ENCODE assay signal across 1 cellular context in genomic region chr17:14308965-14309879, GRCh38.
TF ChIP-seq lines count a peak whose summit lies in the region.

No MANE protein-coding gene starts in this region.

TF ChIP-seq in K562, 482 proteins besides CTCF, POLR2A, EP300 and RAD21 (continued from another document and continues in another):
- TF ChIP-seq, protein P1, sequence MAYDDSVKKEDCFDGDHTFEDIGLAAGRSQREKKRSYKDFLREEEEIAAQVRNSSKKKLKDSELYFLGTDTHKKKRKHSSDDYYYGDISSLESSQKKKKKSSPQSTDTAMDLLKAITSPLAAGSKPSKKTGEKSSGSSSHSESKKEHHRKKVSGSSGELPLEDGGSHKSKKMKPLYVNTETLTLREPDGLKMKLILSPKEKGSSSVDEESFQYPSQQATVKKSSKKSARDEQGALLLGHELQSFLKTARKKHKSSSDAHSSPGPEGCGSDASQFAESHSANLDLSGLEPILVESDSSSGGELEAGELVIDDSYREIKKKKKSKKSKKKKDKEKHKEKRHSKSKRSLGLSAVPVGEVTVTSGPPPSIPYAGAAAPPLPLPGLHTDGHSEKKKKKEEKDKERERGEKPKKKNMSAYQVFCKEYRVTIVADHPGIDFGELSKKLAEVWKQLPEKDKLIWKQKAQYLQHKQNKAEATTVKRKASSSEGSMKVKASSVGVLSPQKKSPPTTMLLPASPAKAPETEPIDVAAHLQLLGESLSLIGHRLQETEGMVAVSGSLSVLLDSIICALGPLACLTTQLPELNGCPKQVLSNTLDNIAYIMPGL (CRISPR knock-in tag; IDR thresholded peaks at IDR 0.05), result no peak
- peak; percentile 46; the same call in 1 of the 2 replicates for TF ChIP-seq NCOR1 (IDR thresholded peaks at IDR 0.05)
- TF ChIP-seq BRD4 (IDR thresholded peaks at IDR 0.05), result no peak
- TF ChIP-seq SNAPC5 (CRISPR knock-in tag; IDR thresholded peaks at IDR 0.05), result no peak
- TF ChIP-seq ZNF707 (CRISPR knock-in tag; conservative IDR thresholded peaks at IDR 0.05), result no peak
- no peak for TF ChIP-seq CBX3 (IDR thresholded peaks at IDR 0.05; ENCODE audit: borderline replicate concordance in 1 of 2, low read length in 2 of 2)
- no peak for TF ChIP-seq ZSCAN32 (CRISPR knock-in tag; IDR thresholded peaks at IDR 0.05)
- no peak for TF ChIP-seq LCOR (CRISPR knock-in tag; IDR thresholded peaks at IDR 0.05)
- TF ChIP-seq EP400 (IDR thresholded peaks at IDR 0.05), result peak; percentile 97
- TF ChIP-seq CAMTA2 (CRISPR knock-in tag; conservative IDR thresholded peaks at IDR 0.05), result no peak
- TF ChIP-seq ZNF133 (CRISPR knock-in tag; IDR thresholded peaks at IDR 0.05), result no peak
- TF ChIP-seq ARHGAP35 (IDR thresholded peaks at IDR 0.05; ENCODE audit: partially characterized antibody), result no peak
- no peak for TF ChIP-seq CHD4 (IDR thresholded peaks at IDR 0.05; ENCODE audit: insufficient read depth, insufficient replicate concordance, low read depth, low read length, poor library complexity, severe bottlenecking)
- no peak for TF ChIP-seq RHOXF2B (CRISPR knock-in tag; conservative IDR thresholded peaks at IDR 0.05)
- TF ChIP-seq MYC (IDR thresholded peaks at IDR 0.05; ENCODE audit: low read depth, low read length), result peak; percentile 80; the same call in 1 of the 2 replicates
- TF ChIP-seq MYC (CRISPR knock-in tag; IDR thresholded peaks at IDR 0.05; ENCODE audit: borderline replicate concordance, low read depth), result peak; percentile 47; the same call in 1 of the 2 replicates
- no peak for TF ChIP-seq ZNF140 (CRISPR knock-in tag; IDR thresholded peaks at IDR 0.05)
- peak; percentile 22 for TF ChIP-seq POLR2B (IDR thresholded peaks at IDR 0.05; ENCODE audit: low read depth, partially characterized antibody)
- TF ChIP-seq, protein P2, sequence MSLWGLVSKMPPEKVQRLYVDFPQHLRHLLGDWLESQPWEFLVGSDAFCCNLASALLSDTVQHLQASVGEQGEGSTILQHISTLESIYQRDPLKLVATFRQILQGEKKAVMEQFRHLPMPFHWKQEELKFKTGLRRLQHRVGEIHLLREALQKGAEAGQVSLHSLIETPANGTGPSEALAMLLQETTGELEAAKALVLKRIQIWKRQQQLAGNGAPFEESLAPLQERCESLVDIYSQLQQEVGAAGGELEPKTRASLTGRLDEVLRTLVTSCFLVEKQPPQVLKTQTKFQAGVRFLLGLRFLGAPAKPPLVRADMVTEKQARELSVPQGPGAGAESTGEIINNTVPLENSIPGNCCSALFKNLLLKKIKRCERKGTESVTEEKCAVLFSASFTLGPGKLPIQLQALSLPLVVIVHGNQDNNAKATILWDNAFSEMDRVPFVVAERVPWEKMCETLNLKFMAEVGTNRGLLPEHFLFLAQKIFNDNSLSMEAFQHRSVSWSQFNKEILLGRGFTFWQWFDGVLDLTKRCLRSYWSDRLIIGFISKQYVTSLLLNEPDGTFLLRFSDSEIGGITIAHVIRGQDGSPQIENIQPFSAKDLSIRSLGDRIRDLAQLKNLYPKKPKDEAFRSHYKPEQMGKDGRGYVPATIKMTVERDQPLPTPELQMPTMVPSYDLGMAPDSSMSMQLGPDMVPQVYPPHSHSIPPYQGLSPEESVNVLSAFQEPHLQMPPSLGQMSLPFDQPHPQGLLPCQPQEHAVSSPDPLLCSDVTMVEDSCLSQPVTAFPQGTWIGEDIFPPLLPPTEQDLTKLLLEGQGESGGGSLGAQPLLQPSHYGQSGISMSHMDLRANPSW (CRISPR knock-in tag; IDR thresholded peaks at IDR 0.05), result no peak
- peak; percentile 24; the same call in 1 of the 2 replicates for TF ChIP-seq GATAD2B (IDR thresholded peaks at IDR 0.05; ENCODE audit: borderline replicate concordance)
- TF ChIP-seq ELK1 (CRISPR knock-in tag; IDR thresholded peaks at IDR 0.05), result no peak
- TF ChIP-seq GTF2A2 (tag; IDR thresholded peaks at IDR 0.05), result no peak
- TF ChIP-seq ILK (tag; IDR thresholded peaks at IDR 0.05; ENCODE audit: borderline replicate concordance, low read depth), result no peak
- no peak for TF ChIP-seq POLR3G (IDR thresholded peaks at IDR 0.05; ENCODE audit: extremely low read depth, insufficient read length, insufficient replicate concordance)
- TF ChIP-seq E4F1 (CRISPR knock-in tag; IDR thresholded peaks at IDR 0.05; ENCODE audit: borderline replicate concordance), result no peak
- TF ChIP-seq HNRNPL (IDR thresholded peaks at IDR 0.05; ENCODE audit: low read depth, low read length), result peak; percentile 47; the same call in 1 of the 2 replicates
- TF ChIP-seq FOXP4 (CRISPR knock-in tag; IDR thresholded peaks at IDR 0.05; ENCODE audit: borderline replicate concordance), result no peak
- TF ChIP-seq KAT8 (IDR thresholded peaks at IDR 0.05; ENCODE audit: low read depth), result no peak
- TF ChIP-seq STAT5B (CRISPR knock-in tag; IDR thresholded peaks at IDR 0.05), result no peak
- no peak; the same call in 1 of the 2 replicates for TF ChIP-seq ATF6 (CRISPR knock-in tag; IDR thresholded peaks at IDR 0.05)
- no peak for TF ChIP-seq TCF7 (IDR thresholded peaks at IDR 0.05; ENCODE audit: borderline replicate concordance)
- no peak for TF ChIP-seq ZKSCAN3 (CRISPR knock-in tag; IDR thresholded peaks at IDR 0.05)
- no peak for TF ChIP-seq IRF9 (tag; IDR thresholded peaks at IDR 0.05)
- TF ChIP-seq RBM22 (IDR thresholded peaks at IDR 0.05; ENCODE audit: low read depth, low read length, poor library complexity, severe bottlenecking), result no peak
- no peak for TF ChIP-seq HSF4 (CRISPR knock-in tag; IDR thresholded peaks at IDR 0.05; ENCODE audit: borderline replicate concordance)
- TF ChIP-seq NCOA4 (IDR thresholded peaks at IDR 0.05; ENCODE audit: partially characterized antibody), result no peak
- TF ChIP-seq PKNOX1 (IDR thresholded peaks at IDR 0.05), result peak; percentile 47; the same call in 1 of the 2 replicates
- no peak for TF ChIP-seq HEY1 (CRISPR knock-in tag; IDR thresholded peaks at IDR 0.05; ENCODE audit: borderline replicate concordance)
- peak; percentile 68; the same call in 1 of the 2 replicates for TF ChIP-seq CTBP1 (IDR thresholded peaks at IDR 0.05; ENCODE audit: borderline replicate concordance)
- no peak for TF ChIP-seq FOXJ2 (tag; IDR thresholded peaks at IDR 0.05)
- no peak for TF ChIP-seq TCF7L2 (IDR thresholded peaks at IDR 0.05; ENCODE audit: low read depth, low read length)
- no peak; a peak in 1 of 4 replicates for TF ChIP-seq SRF (CRISPR knock-in tag; IDR thresholded peaks at IDR 0.05)
- TF ChIP-seq ZNF408 (CRISPR knock-in tag; IDR thresholded peaks at IDR 0.05; ENCODE audit: low read depth), result no peak
- TF ChIP-seq UBTF (IDR thresholded peaks at IDR 0.05; ENCODE audit: borderline replicate concordance in 1 of 2, low read depth in 2 of 2, low read length in 2 of 2), result no peak
- no peak for TF ChIP-seq PATZ1 (CRISPR knock-in tag; IDR thresholded peaks at IDR 0.05; ENCODE audit: borderline replicate concordance)
